ENCODE assay signal across 1 cellular context in the genomic region with DNA sequence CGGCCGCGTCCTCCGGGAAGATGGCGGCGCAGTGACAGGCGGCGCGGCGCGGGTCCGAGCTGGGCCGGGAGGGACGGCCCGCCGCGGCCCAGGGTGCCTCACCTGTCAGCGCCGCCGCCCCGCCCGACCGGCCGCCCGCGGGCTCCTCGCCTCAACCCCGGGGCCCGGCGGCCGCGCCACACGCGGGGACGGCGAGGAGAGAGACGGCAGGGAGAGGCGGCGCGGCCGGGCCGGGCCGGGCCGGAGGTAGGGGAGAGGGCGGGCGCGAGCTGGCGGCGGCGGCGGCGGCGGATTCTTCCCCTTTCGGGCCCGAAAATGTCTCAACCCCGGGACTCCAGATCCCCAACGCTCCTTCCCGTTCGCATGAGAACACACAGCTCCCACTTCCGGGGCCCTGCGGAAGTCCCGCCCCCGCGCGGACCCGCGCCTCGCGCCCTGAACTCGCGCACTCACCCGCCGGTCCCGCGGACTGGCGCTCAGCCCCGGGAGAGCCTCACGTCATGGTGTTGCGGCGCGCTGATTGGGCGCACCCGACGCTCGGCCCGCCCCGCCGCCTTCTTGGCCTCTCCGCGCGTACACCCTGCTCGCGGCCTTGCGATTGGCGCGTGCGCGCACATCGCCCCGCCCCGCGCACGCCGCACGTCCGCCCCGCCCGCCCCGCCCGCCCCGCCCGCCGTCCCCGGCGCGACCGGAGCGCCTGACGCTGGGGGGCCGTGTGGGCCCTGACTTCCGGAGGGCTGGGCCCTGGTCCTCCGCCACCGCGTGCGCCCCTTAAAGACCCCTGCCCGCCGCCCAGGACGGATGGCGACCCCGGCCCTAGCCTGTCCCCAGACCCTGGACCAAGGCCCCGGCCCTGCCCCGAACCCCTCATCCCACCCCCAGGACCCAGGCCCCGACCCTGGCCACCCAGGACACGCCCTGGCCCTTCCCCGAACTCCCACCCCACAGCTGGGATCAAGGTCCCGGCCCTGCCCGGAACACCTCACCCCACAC.
TF ChIP-seq lines count a peak whose summit lies in the region.

A gene (minus strand): TSS at position 380 of the 993 bp plus-strand sequence. CDS start 45,984 bp downstream, outside the sequence.

TF ChIP-seq in HepG2, 621 proteins besides CTCF, POLR2A, EP300 and RAD21 (continued from another document and continues in another):
- TF ChIP-seq ZBTB21 (CRISPR knock-in tag; IDR thresholded peaks at IDR 0.05) (no peak), RFX5 (IDR thresholded peaks at IDR 0.05; ENCODE audit: low read depth, low read length) (peak; percentile 83), NFYC (CRISPR knock-in tag; IDR thresholded peaks at IDR 0.05) (peak; percentile 85), ARNT (IDR thresholded peaks at IDR 0.05) (no peak), FOXA1 (IDR thresholded peaks at IDR 0.05) (no peak), FOXA1 (CRISPR knock-in tag; IDR thresholded peaks at IDR 0.05) (no peak), ZNF329 (CRISPR knock-in tag; IDR thresholded peaks at IDR 0.05; ENCODE audit: low read depth) (no peak), ZNF7 (CRISPR knock-in tag; IDR thresholded peaks at IDR 0.05) (no peak), ZNF567 (CRISPR knock-in tag; IDR thresholded peaks at IDR 0.05; ENCODE audit: borderline replicate concordance) (no peak), ZNF792 (CRISPR knock-in tag; IDR thresholded peaks at IDR 0.05) (no peak), IKZF1 (IDR thresholded peaks at IDR 0.05) (no peak), ZNF678 (CRISPR knock-in tag; IDR thresholded peaks at IDR 0.05) (no peak), KLF16 (CRISPR knock-in tag; IDR thresholded peaks at IDR 0.05) (no peak), ZNF441 (CRISPR knock-in tag; IDR thresholded peaks at IDR 0.05; ENCODE audit: borderline replicate concordance) (no peak), SUZ12 (IDR thresholded peaks at IDR 0.05; ENCODE audit: low read depth, low read length) (no peak), ZNF713 (CRISPR knock-in tag; IDR thresholded peaks at IDR 0.05) (no peak), FOXK1 (CRISPR knock-in tag; IDR thresholded peaks at IDR 0.05; ENCODE audit: borderline replicate concordance, low read depth) (no peak), RARG (CRISPR knock-in tag; IDR thresholded peaks at IDR 0.05; ENCODE audit: low read depth) (no peak), BCL6 (CRISPR knock-in tag; IDR thresholded peaks at IDR 0.05) (no peak), KMT2A (CRISPR knock-in tag; IDR thresholded peaks at IDR 0.05) (peak; percentile 53; the same call in 1 of the 2 replicates), MTA3 (CRISPR knock-in tag; IDR thresholded peaks at IDR 0.05) (no peak), YEATS4 (CRISPR knock-in tag; IDR thresholded peaks at IDR 0.05; ENCODE audit: borderline replicate concordance) (peak; percentile 70)
- TF ChIP-seq, protein P1, sequence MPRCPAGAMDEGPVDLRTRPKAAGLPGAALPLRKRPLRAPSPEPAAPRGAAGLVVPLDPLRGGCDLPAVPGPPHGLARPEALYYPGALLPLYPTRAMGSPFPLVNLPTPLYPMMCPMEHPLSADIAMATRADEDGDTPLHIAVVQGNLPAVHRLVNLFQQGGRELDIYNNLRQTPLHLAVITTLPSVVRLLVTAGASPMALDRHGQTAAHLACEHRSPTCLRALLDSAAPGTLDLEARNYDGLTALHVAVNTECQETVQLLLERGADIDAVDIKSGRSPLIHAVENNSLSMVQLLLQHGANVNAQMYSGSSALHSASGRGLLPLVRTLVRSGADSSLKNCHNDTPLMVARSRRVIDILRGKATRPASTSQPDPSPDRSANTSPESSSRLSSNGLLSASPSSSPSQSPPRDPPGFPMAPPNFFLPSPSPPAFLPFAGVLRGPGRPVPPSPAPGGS (CRISPR knock-in tag; IDR thresholded peaks at IDR 0.05) = no peak
- TF ChIP-seq, protein P2, sequence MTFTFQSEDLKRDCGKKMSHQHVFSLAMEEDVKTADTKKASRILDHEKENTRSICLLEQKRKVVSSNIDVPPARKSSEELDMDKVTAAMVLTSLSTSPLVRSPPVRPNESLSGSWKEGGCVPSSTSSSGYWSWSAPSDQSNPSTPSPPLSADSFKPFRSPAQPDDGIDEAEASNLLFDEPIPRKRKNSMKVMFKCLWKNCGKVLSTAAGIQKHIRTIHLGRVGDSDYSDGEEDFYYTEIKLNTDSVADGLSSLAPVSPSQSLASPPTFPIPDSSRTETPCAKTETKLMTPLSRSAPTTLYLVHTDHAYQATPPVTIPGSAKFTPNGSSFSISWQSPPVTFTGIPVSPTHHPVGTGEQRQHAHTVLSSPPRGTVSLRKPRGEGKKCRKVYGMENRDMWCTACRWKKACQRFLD (CRISPR knock-in tag; IDR thresholded peaks at IDR 0.05; ENCODE audit: borderline replicate concordance) = no peak
- TF ChIP-seq, protein P3, sequence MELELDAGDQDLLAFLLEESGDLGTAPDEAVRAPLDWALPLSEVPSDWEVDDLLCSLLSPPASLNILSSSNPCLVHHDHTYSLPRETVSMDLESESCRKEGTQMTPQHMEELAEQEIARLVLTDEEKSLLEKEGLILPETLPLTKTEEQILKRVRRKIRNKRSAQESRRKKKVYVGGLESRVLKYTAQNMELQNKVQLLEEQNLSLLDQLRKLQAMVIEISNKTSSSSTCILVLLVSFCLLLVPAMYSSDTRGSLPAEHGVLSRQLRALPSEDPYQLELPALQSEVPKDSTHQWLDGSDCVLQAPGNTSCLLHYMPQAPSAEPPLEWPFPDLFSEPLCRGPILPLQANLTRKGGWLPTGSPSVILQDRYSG (CRISPR knock-in tag; IDR thresholded peaks at IDR 0.05) = no peak
- TF ChIP-seq, protein P4, sequence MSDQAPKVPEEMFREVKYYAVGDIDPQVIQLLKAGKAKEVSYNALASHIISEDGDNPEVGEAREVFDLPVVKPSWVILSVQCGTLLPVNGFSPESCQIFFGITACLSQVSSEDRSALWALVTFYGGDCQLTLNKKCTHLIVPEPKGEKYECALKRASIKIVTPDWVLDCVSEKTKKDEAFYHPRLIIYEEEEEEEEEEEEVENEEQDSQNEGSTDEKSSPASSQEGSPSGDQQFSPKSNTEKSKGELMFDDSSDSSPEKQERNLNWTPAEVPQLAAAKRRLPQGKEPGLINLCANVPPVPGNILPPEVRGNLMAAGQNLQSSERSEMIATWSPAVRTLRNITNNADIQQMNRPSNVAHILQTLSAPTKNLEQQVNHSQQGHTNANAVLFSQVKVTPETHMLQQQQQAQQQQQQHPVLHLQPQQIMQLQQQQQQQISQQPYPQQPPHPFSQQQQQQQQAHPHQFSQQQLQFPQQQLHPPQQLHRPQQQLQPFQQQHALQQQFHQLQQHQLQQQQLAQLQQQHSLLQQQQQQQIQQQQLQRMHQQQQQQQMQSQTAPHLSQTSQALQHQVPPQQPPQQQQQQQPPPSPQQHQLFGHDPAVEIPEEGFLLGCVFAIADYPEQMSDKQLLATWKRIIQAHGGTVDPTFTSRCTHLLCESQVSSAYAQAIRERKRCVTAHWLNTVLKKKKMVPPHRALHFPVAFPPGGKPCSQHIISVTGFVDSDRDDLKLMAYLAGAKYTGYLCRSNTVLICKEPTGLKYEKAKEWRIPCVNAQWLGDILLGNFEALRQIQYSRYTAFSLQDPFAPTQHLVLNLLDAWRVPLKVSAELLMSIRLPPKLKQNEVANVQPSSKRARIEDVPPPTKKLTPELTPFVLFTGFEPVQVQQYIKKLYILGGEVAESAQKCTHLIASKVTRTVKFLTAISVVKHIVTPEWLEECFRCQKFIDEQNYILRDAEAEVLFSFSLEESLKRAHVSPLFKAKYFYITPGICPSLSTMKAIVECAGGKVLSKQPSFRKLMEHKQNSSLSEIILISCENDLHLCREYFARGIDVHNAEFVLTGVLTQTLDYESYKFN (CRISPR knock-in tag; conservative IDR thresholded peaks at IDR 0.05) = no peak
- TF ChIP-seq, protein P5, sequence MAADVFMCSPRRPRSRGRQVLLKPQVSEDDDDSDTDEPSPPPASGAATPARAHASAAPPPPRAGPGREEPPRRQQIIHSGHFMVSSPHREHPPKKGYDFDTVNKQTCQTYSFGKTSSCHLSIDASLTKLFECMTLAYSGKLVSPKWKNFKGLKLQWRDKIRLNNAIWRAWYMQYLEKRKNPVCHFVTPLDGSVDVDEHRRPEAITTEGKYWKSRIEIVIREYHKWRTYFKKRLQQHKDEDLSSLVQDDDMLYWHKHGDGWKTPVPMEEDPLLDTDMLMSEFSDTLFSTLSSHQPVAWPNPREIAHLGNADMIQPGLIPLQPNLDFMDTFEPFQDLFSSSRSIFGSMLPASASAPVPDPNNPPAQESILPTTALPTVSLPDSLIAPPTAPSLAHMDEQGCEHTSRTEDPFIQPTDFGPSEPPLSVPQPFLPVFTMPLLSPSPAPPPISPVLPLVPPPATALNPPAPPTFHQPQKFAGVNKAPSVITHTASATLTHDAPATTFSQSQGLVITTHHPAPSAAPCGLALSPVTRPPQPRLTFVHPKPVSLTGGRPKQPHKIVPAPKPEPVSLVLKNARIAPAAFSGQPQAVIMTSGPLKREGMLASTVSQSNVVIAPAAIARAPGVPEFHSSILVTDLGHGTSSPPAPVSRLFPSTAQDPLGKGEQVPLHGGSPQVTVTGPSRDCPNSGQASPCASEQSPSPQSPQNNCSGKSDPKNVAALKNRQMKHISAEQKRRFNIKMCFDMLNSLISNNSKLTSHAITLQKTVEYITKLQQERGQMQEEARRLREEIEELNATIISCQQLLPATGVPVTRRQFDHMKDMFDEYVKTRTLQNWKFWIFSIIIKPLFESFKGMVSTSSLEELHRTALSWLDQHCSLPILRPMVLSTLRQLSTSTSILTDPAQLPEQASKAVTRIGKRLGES (CRISPR knock-in tag; IDR thresholded peaks at IDR 0.05; ENCODE audit: borderline replicate concordance) = no peak
- TF ChIP-seq, protein P6, sequence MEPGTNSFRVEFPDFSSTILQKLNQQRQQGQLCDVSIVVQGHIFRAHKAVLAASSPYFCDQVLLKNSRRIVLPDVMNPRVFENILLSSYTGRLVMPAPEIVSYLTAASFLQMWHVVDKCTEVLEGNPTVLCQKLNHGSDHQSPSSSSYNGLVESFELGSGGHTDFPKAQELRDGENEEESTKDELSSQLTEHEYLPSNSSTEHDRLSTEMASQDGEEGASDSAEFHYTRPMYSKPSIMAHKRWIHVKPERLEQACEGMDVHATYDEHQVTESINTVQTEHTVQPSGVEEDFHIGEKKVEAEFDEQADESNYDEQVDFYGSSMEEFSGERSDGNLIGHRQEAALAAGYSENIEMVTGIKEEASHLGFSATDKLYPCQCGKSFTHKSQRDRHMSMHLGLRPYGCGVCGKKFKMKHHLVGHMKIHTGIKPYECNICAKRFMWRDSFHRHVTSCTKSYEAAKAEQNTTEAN (CRISPR knock-in tag; conservative IDR thresholded peaks at IDR 0.05) = no peak
- TF ChIP-seq, protein P7, sequence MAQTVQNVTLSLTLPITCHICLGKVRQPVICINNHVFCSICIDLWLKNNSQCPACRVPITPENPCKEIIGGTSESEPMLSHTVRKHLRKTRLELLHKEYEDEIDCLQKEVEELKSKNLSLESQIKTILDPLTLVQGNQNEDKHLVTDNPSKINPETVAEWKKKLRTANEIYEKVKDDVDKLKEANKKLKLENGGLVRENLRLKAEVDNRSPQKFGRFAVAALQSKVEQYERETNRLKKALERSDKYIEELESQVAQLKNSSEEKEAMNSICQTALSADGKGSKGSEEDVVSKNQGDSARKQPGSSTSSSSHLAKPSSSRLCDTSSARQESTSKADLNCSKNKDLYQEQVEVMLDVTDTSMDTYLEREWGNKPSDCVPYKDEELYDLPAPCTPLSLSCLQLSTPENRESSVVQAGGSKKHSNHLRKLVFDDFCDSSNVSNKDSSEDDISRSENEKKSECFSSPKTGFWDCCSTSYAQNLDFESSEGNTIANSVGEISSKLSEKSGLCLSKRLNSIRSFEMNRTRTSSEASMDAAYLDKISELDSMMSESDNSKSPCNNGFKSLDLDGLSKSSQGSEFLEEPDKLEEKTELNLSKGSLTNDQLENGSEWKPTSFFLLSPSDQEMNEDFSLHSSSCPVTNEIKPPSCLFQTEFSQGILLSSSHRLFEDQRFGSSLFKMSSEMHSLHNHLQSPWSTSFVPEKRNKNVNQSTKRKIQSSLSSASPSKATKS (CRISPR knock-in tag; IDR thresholded peaks at IDR 0.05) = no peak
- TF ChIP-seq, protein P8, sequence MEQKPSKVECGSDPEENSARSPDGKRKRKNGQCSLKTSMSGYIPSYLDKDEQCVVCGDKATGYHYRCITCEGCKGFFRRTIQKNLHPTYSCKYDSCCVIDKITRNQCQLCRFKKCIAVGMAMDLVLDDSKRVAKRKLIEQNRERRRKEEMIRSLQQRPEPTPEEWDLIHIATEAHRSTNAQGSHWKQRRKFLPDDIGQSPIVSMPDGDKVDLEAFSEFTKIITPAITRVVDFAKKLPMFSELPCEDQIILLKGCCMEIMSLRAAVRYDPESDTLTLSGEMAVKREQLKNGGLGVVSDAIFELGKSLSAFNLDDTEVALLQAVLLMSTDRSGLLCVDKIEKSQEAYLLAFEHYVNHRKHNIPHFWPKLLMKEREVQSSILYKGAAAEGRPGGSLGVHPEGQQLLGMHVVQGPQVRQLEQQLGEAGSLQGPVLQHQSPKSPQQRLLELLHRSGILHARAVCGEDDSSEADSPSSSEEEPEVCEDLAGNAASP (CRISPR knock-in tag; IDR thresholded peaks at IDR 0.05; ENCODE audit: borderline replicate concordance) = no peak
- TF ChIP-seq, protein P9, sequence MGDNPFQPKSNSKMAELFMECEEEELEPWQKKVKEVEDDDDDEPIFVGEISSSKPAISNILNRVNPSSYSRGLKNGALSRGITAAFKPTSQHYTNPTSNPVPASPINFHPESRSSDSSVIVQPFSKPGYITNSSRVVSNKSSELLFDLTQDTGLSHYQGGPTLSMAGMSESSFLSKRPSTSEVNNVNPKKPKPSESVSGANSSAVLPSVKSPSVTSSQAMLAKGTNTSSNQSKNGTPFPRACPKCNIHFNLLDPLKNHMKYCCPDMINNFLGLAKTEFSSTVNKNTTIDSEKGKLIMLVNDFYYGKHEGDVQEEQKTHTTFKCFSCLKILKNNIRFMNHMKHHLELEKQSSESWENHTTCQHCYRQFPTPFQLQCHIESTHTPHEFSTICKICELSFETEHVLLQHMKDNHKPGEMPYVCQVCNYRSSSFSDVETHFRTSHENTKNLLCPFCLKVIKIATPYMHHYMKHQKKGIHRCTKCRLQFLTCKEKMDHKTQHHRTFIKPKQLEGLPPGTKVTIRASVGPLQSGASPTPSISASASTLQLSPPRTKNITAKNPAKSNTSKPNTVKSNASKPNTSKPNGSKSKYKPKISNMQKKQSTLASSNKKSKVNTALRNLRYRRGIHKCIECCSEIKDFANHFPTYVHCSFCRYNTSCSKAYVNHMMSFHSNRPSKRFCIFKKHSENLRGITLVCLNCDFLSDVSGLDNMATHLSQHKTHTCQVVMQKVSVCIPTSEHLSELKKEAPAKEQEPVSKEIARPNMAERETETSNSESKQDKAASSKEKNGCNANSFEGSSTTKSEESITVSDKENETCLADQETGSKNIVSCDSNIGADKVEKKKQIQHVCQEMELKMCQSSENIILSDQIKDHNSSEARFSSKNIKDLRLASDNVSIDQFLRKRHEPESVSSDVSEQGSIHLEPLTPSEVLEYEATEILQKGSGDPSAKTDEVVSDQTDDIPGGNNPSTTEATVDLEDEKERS (CRISPR knock-in tag; IDR thresholded peaks at IDR 0.05) = no peak
- TF ChIP-seq, protein P10, sequence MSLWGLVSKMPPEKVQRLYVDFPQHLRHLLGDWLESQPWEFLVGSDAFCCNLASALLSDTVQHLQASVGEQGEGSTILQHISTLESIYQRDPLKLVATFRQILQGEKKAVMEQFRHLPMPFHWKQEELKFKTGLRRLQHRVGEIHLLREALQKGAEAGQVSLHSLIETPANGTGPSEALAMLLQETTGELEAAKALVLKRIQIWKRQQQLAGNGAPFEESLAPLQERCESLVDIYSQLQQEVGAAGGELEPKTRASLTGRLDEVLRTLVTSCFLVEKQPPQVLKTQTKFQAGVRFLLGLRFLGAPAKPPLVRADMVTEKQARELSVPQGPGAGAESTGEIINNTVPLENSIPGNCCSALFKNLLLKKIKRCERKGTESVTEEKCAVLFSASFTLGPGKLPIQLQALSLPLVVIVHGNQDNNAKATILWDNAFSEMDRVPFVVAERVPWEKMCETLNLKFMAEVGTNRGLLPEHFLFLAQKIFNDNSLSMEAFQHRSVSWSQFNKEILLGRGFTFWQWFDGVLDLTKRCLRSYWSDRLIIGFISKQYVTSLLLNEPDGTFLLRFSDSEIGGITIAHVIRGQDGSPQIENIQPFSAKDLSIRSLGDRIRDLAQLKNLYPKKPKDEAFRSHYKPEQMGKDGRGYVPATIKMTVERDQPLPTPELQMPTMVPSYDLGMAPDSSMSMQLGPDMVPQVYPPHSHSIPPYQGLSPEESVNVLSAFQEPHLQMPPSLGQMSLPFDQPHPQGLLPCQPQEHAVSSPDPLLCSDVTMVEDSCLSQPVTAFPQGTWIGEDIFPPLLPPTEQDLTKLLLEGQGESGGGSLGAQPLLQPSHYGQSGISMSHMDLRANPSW (CRISPR knock-in tag; IDR thresholded peaks at IDR 0.05; ENCODE audit: borderline replicate concordance) = no peak
